29 cellular contexts compared by ENCODE assay signal in genomic region chr9:21367169-21367568, GRCh38. TPM values are rescaled to one million over a fixed set of nuclear protein-coding genes. Genes with fewer than 3 reads are reported as not detected.
DNase-seq lines count a peak whose midpoint lies in the region; ATAC-seq, FAIRE-seq and TF ChIP-seq lines count a peak whose summit lies in the region.
"Not testable (repeated sequence)": the region's sequence is repeated elsewhere in the genome, so short reads cannot be mapped to it uniquely, and the experiment has no call there.
"Had no signal": no experiment of that assay in that cellular context is flagged by ENCODE, and none has a peak within 500 bp of the region (broad histone marks: within the 10 kb centered on the region; RNA-seq: fewer than 3 reads in every experiment).

No MANE protein-coding gene starts in this region.

- not testable (repeated sequence) for DNase-seq in pancreas

- 83 to 90% methylated on average over 1 of the region's 2 CpGs for WGBS in pancreas, 2 donors

- not testable (repeated sequence) for H3K27ac ChIP-seq in pancreas

- H3K4me1 ChIP-seq in pancreas: not testable (repeated sequence)

- H3K36me3 ChIP-seq in pancreas: not testable (repeated sequence)

- H3K4me3 ChIP-seq in pancreas: not testable (repeated sequence)

- not testable (repeated sequence) for TF ChIP-seq CTCF in pancreas (IDR thresholded peaks at IDR 0.05)

- H3K9me3 ChIP-seq in pancreas: not testable (repeated sequence)

- intact Hi-C loops in pancreas (cut with DNase I): not testable (repeated sequence)

- ATAC-seq in GM18499 (IDR thresholded peaks at IDR 0.05; ENCODE audit: insufficient read depth, unreplicated experiment): peak; percentile 88
- ATAC-seq in GM18909 (IDR thresholded peaks at IDR 0.05; ENCODE audit: poor library complexity, unreplicated experiment): peak; percentile 87
- ATAC-seq in GM21381 (IDR thresholded peaks at IDR 0.05; ENCODE audit: unreplicated experiment): peak; percentile 84
- peak; percentile 90 for ATAC-seq in GM21825 (IDR thresholded peaks at IDR 0.05; ENCODE audit: unreplicated experiment)
- peak; percentile 95 for ATAC-seq in HG02938 (IDR thresholded peaks at IDR 0.05; ENCODE audit: unreplicated experiment)
- ATAC-seq in HG03139 (IDR thresholded peaks at IDR 0.05; ENCODE audit: unreplicated experiment): peak; percentile 64
- ATAC-seq in HG03521 (IDR thresholded peaks at IDR 0.05; ENCODE audit: unreplicated experiment): peak; percentile 71
- not testable (repeated sequence) for ATAC-seq in pancreas

- peak; percentile 39 for FAIRE-seq in pancreas (lab: Jason Lieb, UNC)

- H3K27me3 ChIP-seq in pancreas: not testable (repeated sequence)

RNA-seq across cellular contexts. Expression of gene IFNA13, which starts 0.7 kb away (rescaled TPM):
- not detected for total RNA-seq in pancreas
- under 1 TPM in 1 of 2 donors, not detected in 1; 0.07 TPM for polyA plus RNA-seq in pancreas
- total RNA-seq: activated CD4-positive, alpha-beta T cell treated with anti-CD3 and anti-CD28 coated beads, Interleukin-2, amount 10 ng/mL, durations not matched to agents 24 days and 14 days; activated naive CD4-positive, alpha-beta T cell treated with anti-CD3 and anti-CD28 coated beads for 36 hours; activated T-cell treated with anti-CD3 and anti-CD28 coated beads, Interleukin-2, amount 50 U/mL, for 72 hours; bronchial epithelial cell; colonic mucosa; Daoy; esophagus muscularis mucosa; frontal cortex; hepatocyte; HFFc6; HT1080; left ventricle myocardium inferior; natural killer cell; OCI-LY7; osteoblast; T-helper 2 cell treated with Interferon-gamma antibody and Interleukin-4, amounts not matched to agents 100 ng/mL and 5 ng/mL, for 36 hours; thoracic aorta; vagina had no signal
- polyA plus RNA-seq: CD14-positive monocyte, hepatocyte, immature natural killer cell had no signal

RNA-seq across cellular contexts. Expression of gene IFNA6, which starts 16.5 kb away (rescaled TPM):
- not detected for total RNA-seq in pancreas
- not detected for polyA plus RNA-seq in pancreas
- total RNA-seq: activated CD4-positive, alpha-beta T cell treated with anti-CD3 and anti-CD28 coated beads, Interleukin-2, amount 10 ng/mL, durations not matched to agents 24 days and 14 days; activated naive CD4-positive, alpha-beta T cell treated with anti-CD3 and anti-CD28 coated beads for 36 hours; activated T-cell treated with anti-CD3 and anti-CD28 coated beads, Interleukin-2, amount 50 U/mL, for 72 hours; bronchial epithelial cell; colonic mucosa; Daoy; esophagus muscularis mucosa; frontal cortex; hepatocyte; HFFc6; HT1080; left ventricle myocardium inferior; mesothelial cell of epicardium; natural killer cell; OCI-LY7; osteoblast; T-helper 2 cell treated with Interferon-gamma antibody and Interleukin-4, amounts not matched to agents 100 ng/mL and 5 ng/mL, for 36 hours; thoracic aorta; vagina had no signal
- polyA plus RNA-seq: CD14-positive monocyte, hepatocyte, immature natural killer cell had no signal

RNA-seq across cellular contexts. Expression of gene IFNA2, which starts 18.0 kb away (rescaled TPM):
- total RNA-seq in pancreas: not detected
- polyA plus RNA-seq in pancreas: not detected
- total RNA-seq: activated CD4-positive, alpha-beta T cell treated with anti-CD3 and anti-CD28 coated beads, Interleukin-2, amount 10 ng/mL, durations not matched to agents 24 days and 14 days; activated naive CD4-positive, alpha-beta T cell treated with anti-CD3 and anti-CD28 coated beads for 36 hours; activated T-cell treated with anti-CD3 and anti-CD28 coated beads, Interleukin-2, amount 50 U/mL, for 72 hours; bronchial epithelial cell; colonic mucosa; Daoy; esophagus muscularis mucosa; frontal cortex; hepatocyte; HFFc6; HT1080; left ventricle myocardium inferior; natural killer cell; OCI-LY7; osteoblast; T-helper 2 cell treated with Interferon-gamma antibody and Interleukin-4, amounts not matched to agents 100 ng/mL and 5 ng/mL, for 36 hours; thoracic aorta; vagina had no signal
- polyA plus RNA-seq: CD14-positive monocyte, hepatocyte, immature natural killer cell had no signal

RNA-seq across cellular contexts. Expression of gene KLHL9, which starts 32.0 kb away (rescaled TPM):
- 10 to 100 TPM in 2 of 6 donors, 1 to 10 TPM in 4; 5.4 to 14.8 (median 7.3) TPM for total RNA-seq in pancreas
- polyA plus RNA-seq in pancreas: 1 to 10 TPM; 3.2 to 7.8 TPM
- total RNA-seq: Daoy had no signal

RNA-seq across cellular contexts. Expression of gene IFNA8, which starts 41.7 kb away (rescaled TPM):
- total RNA-seq in pancreas: not detected
- not detected for polyA plus RNA-seq in pancreas
- total RNA-seq: activated CD4-positive, alpha-beta T cell treated with anti-CD3 and anti-CD28 coated beads, Interleukin-2, amount 10 ng/mL, durations not matched to agents 24 days and 14 days; activated naive CD4-positive, alpha-beta T cell treated with anti-CD3 and anti-CD28 coated beads for 36 hours; activated T-cell treated with anti-CD3 and anti-CD28 coated beads, Interleukin-2, amount 50 U/mL, for 72 hours; bronchial epithelial cell; colonic mucosa; Daoy; esophagus muscularis mucosa; frontal cortex; hepatocyte; HFFc6; HT1080; left ventricle myocardium inferior; mesothelial cell of epicardium; natural killer cell; OCI-LY7; osteoblast; T-helper 2 cell treated with Interferon-gamma antibody and Interleukin-4, amounts not matched to agents 100 ng/mL and 5 ng/mL, for 36 hours; thoracic aorta; vagina had no signal
- polyA plus RNA-seq: CD14-positive monocyte, hepatocyte, immature natural killer cell had no signal
